Comparison of ENCODE assay signal across 19 cellular contexts in genomic region chr4:98624642-98625041, GRCh38. TPM values are rescaled to one million over a fixed set of nuclear protein-coding genes. Genes with fewer than 3 reads are reported as not detected.
DNase-seq lines count a peak whose midpoint lies in the region; ATAC-seq and TF ChIP-seq lines count a peak whose summit lies in the region.
"Had no signal": no experiment of that assay in that cellular context is flagged by ENCODE, and none has a peak within 500 bp of the region (broad histone marks: within the 10 kb centered on the region; RNA-seq: fewer than 3 reads in every experiment).

No MANE protein-coding gene starts in this region.

- no peaks in the 10 kb centered on the region for H3K27me3 Mint-ChIP-seq in natural killer cell (ENCODE audit: low read depth in 2 of 2)
- no peaks in the 10 kb centered on the region for H3K27me3 Mint-ChIP-seq in natural killer cell treated with Interleukin-12 subunit alpha and Interleukin-12 subunit beta and Interleukin-15 and Interleukin-18, amount 100 ng/mL, for 72 hours
- H3K27me3 Mint-ChIP-seq in immature natural killer cell (ENCODE audit: low read depth in 3 of 3): peaks cover 0 to 2% (median 0%) of the 10 kb centered on the region in 3 donors
- H3K27me3 Mint-ChIP-seq in effector memory CD8-positive, alpha-beta T cell: no peaks in the 10 kb centered on the region

- no peak overlapping the region for H3K4me3 ChIP-seq in RWPE2 (ENCODE audit: severe bottlenecking)
- H3K4me3 ChIP-seq: Peyer's patch had no signal

- TF ChIP-seq CTCF in natural killer cell (IDR thresholded peaks at IDR 0.05): no peak
- TF ChIP-seq CTCF in RWPE2 (IDR thresholded peaks at IDR 0.05; ENCODE audit: poor library complexity, severe bottlenecking): no peak

- H3K27me3 ChIP-seq in RWPE2 (ENCODE audit: insufficient read depth, poor library complexity, severe bottlenecking): no peaks in the 10 kb centered on the region
- H3K27me3 ChIP-seq: Peyer's patch had no signal

- DNase-seq in natural killer cell: no peak
- DNase-seq in natural killer cell treated with Interleukin-12 subunit alpha and Interleukin-12 subunit beta and Interleukin-15 and Interleukin-18, amount 100 ng/mL, for 72 hours (ENCODE audit: low spot score): no peak
- no peak for DNase-seq in RWPE2 (ENCODE audit: low spot score)
- no peak for DNase-seq in immature natural killer cell
- DNase-seq in activated CD8-positive, alpha-beta memory T cell treated with anti-CD3 and anti-CD28 coated beads, Interleukin-2, amount 50 U/mL, for 4 hours: no peak
- DNase-seq in effector memory CD8-positive, alpha-beta T cell: no peak
- DNase-seq: AML-193, DMS79 treated with DMSO at 0.1 percent for 48 hours, GOT3, Karpas-422, NCI-H1436, NCI-H2029 treated with DMSO at 0.1 percent for 48 hours, NCI-H510A, NCI-H82, Peyer's patch, SHP77 had no signal

- H3K27ac Mint-ChIP-seq in natural killer cell: peak overlapping the region; percentile 6 to 50
- H3K27ac Mint-ChIP-seq in natural killer cell treated with Interleukin-12 subunit alpha and Interleukin-12 subunit beta and Interleukin-15 and Interleukin-18, amount 100 ng/mL, for 72 hours: no peak overlapping the region
- no peak overlapping the region for H3K27ac Mint-ChIP-seq in immature natural killer cell
- H3K27ac Mint-ChIP-seq in effector memory CD8-positive, alpha-beta T cell: peak overlapping the region in 1 of 2 donors; percentile 45

- peak overlapping the region; percentile 95 for H3K27ac ChIP-seq in RWPE2 (ENCODE audit: poor library complexity, severe bottlenecking)
- H3K27ac ChIP-seq: Peyer's patch had no signal

- no peaks in the 10 kb centered on the region for H3K9me3 ChIP-seq in RWPE2 (ENCODE audit: severe bottlenecking)
- H3K9me3 ChIP-seq: Peyer's patch had no signal

- ATAC-seq in natural killer cell: no peak
- ATAC-seq in natural killer cell treated with Interleukin-12 subunit alpha and Interleukin-12 subunit beta and Interleukin-15 and Interleukin-18, amount 100 ng/mL, for 72 hours: no peak
- no peak for ATAC-seq in RWPE2 (ENCODE audit: low read depth)
- ATAC-seq in effector memory CD8-positive, alpha-beta T cell (replicated peaks): no peak
- ATAC-seq in HG03095 (IDR thresholded peaks at IDR 0.05; ENCODE audit: unreplicated experiment): no peak
- ATAC-seq in GM21786 (IDR thresholded peaks at IDR 0.05; ENCODE audit: unreplicated experiment): no peak
- ATAC-seq: HepG2 had no signal

- H3K4me1 ChIP-seq in RWPE2 (ENCODE audit: insufficient read depth, poor library complexity, severe bottlenecking): peaks cover 57% of the 10 kb centered on the region
- H3K4me1 ChIP-seq: Peyer's patch had no signal

- no peaks in the 10 kb centered on the region for H3K36me3 Mint-ChIP-seq in natural killer cell
- H3K36me3 Mint-ChIP-seq in natural killer cell treated with Interleukin-12 subunit alpha and Interleukin-12 subunit beta and Interleukin-15 and Interleukin-18, amount 100 ng/mL, for 72 hours: no peaks in the 10 kb centered on the region
- no peaks in the 10 kb centered on the region for H3K36me3 Mint-ChIP-seq in immature natural killer cell
- H3K36me3 Mint-ChIP-seq in effector memory CD8-positive, alpha-beta T cell (ENCODE audit: insufficient read depth): no peaks in the 10 kb centered on the region

- H3K4me1 Mint-ChIP-seq in natural killer cell: peaks cover 51 to 61% of the 10 kb centered on the region in 2 donors
- peaks cover 50 to 52% of the 10 kb centered on the region in 2 donors for H3K4me1 Mint-ChIP-seq in natural killer cell treated with Interleukin-12 subunit alpha and Interleukin-12 subunit beta and Interleukin-15 and Interleukin-18, amount 100 ng/mL, for 72 hours (ENCODE audit: low read depth in 2 of 2)
- peaks cover 46 to 59% of the 10 kb centered on the region in 2 donors for H3K4me1 Mint-ChIP-seq in immature natural killer cell
- peaks cover 23 to 51% of the 10 kb centered on the region in 2 donors for H3K4me1 Mint-ChIP-seq in effector memory CD8-positive, alpha-beta T cell (ENCODE audit: low read depth in 2 of 2)

- intact Hi-C loops in natural killer cell (cut with micrococcal nuclease): loop anchor here (5.0 kb wide), 1 partner anchor 33 kb away; the partner anchor contains the start of gene TSPAN5

- H3K4me3 Mint-ChIP-seq in natural killer cell (peak overlapping the region; percentile 41), immature natural killer cell (peak overlapping the region in 3 of 5 donors; percentile 7 to 27 (median 18))
- no peak overlapping the region for H3K4me3 Mint-ChIP-seq in natural killer cell treated with Interleukin-12 subunit alpha and Interleukin-12 subunit beta and Interleukin-15 and Interleukin-18, amount 100 ng/mL, for 72 hours
- H3K4me3 Mint-ChIP-seq in effector memory CD8-positive, alpha-beta T cell: no peak overlapping the region

- H3K9me3 Mint-ChIP-seq in natural killer cell (no peaks in the 10 kb centered on the region), immature natural killer cell (no peaks in the 10 kb centered on the region)
- no peaks in the 10 kb centered on the region for H3K9me3 Mint-ChIP-seq in natural killer cell treated with Interleukin-12 subunit alpha and Interleukin-12 subunit beta and Interleukin-15 and Interleukin-18, amount 100 ng/mL, for 72 hours
- H3K9me3 Mint-ChIP-seq in effector memory CD8-positive, alpha-beta T cell: no peaks in the 10 kb centered on the region

- H3K36me3 ChIP-seq in RWPE2 (ENCODE audit: low read depth): no peaks in the 10 kb centered on the region; the same call in none of the 2 replicates
- H3K36me3 ChIP-seq: Peyer's patch had no signal

RNA-seq across cellular contexts. Expression of gene TSPAN5, which starts 33.8 kb away (rescaled TPM):
- total RNA-seq in natural killer cell: 10 to 100 TPM in 2 of 3 donors, 1 to 10 TPM in 1; 6.8 to 13.7 (median 11.4) TPM
- 10 to 100 TPM; 22.1 to 24.9 TPM for total RNA-seq in natural killer cell treated with Interleukin-12 subunit alpha and Interleukin-12 subunit beta and Interleukin-15 and Interleukin-18, amount 100 ng/mL, for 72 hours
- 10 to 100 TPM; 21.9 to 37.8 (median 27.2) TPM for polyA plus RNA-seq in immature natural killer cell

Comparison
In these comparisons a context has a peak if more than half of its experiments do, and no peak if none do; other contexts are left out.
1. H3K27ac Mint-ChIP-seq: peak in natural killer cell (2 of 2); none in natural killer cell treated with Interleukin-12 subunit alpha and Interleukin-12 subunit beta and Interleukin-15 and Interleukin-18, amount 100 ng/mL, for 72 hours (0 of 2) and immature natural killer cell (0 of 6).
2. H3K4me3 Mint-ChIP-seq: peak in natural killer cell (single experiment) and immature natural killer cell (3 of 5); none in natural killer cell treated with Interleukin-12 subunit alpha and Interleukin-12 subunit beta and Interleukin-15 and Interleukin-18, amount 100 ng/mL, for 72 hours (single experiment) and effector memory CD8-positive, alpha-beta T cell (0 of 2).